ENCODE assay signal across 8 cellular contexts in genomic region chr14:92846162-92846897, GRCh38. TPM values are rescaled to one million over a fixed set of nuclear protein-coding genes. Genes with fewer than 3 reads are reported as not detected.
A peak's percentile ranks its signal among the peaks of the same experiment; 100 is the strongest.
DNase-seq lines count a peak whose midpoint lies in the region.

No MANE protein-coding gene starts in this region.

- H2AFZ ChIP-seq in GM23248: no peak overlapping the region

- H3K4me1 ChIP-seq in GM23248 (ENCODE audit: insufficient read depth): peaks cover 5% of the 10 kb centered on the region; the same call in 1 of the 2 replicates

- peak; percentile 49 for DNase-seq in NK-92 treated with Interleukin-12 subunit alpha and Interleukin-12 subunit beta, amount 100 ng/mL, for 24 hours (lab: John Stamatoyannopoulos, UW)
- DNase-seq in NK-92 (lab: John Stamatoyannopoulos, UW; ENCODE audit: unreplicated experiment): no peak
- peak; percentile 85 for DNase-seq in GM23248
- DNase-seq in MG63: peak; percentile 3
- peak; percentile 77 for DNase-seq in dermis blood vessel endothelial cell
- DNase-seq in stimulated activated CD4-positive, alpha-beta T cell treated with anti-CD3 and anti-CD28 coated beads, TNF-alpha, amount 100 ng/mL, for 48 hours (ENCODE audit: low read depth in 3 of 3): peak in 2 of 3 donors; percentile 13 to 27
- DNase-seq in DMS53 (lab: John Stamatoyannopoulos, UW): no peak
- DNase-seq in activated CD4-positive, CD25-positive, alpha-beta regulatory T cell (lab: John Stamatoyannopoulos, UW): no peak

- no peak overlapping the region for H3K9ac ChIP-seq in GM23248

- H3K9me3 ChIP-seq in GM23248 (ENCODE audit: low read depth) (no peaks in the 10 kb centered on the region), MG63 (no peaks in the 10 kb centered on the region)

- H4K20me1 ChIP-seq in GM23248 (ENCODE audit: insufficient read depth): no peaks in the 10 kb centered on the region

- H3K27ac ChIP-seq in GM23248: peak overlapping the region; percentile 51

- H3K4me3 ChIP-seq in GM23248 (no peak overlapping the region), MG63 (no peak overlapping the region)

- WGBS in GM23248 (ENCODE audit: low coverage in 1 of 2, low lambda C conversion rate in 2 of 2, missing lambda C conversion rate in 2 of 2), 2 experiments: 53 to 60% methylated on average over 2 of the region's 2 CpGs

- peaks cover 24% of the 10 kb centered on the region for H3F3A ChIP-seq in GM23248 (ENCODE audit: insufficient read depth)

- H3K36me3 ChIP-seq in GM23248 (ENCODE audit: low read depth): peaks cover 13% of the 10 kb centered on the region; the same call in 1 of the 2 replicates
- H3K36me3 ChIP-seq in MG63: no peaks in the 10 kb centered on the region

- no peaks in the 10 kb centered on the region for H3K9me2 ChIP-seq in GM23248 (ENCODE audit: insufficient read depth)

- in situ Hi-C loops in GM23248 (cut with MboI): no loop called here

- H3K79me2 ChIP-seq in GM23248 (ENCODE audit: insufficient read depth): no peaks in the 10 kb centered on the region

- H3K4me2 ChIP-seq in GM23248 (ENCODE audit: unreplicated experiment): no peak overlapping the region

- H3K27me3 ChIP-seq in GM23248 (replicated peaks; ENCODE audit: insufficient read depth) (no peaks in the 10 kb centered on the region), MG63 (no peaks in the 10 kb centered on the region)

RNA-seq across cellular contexts. Expression of gene GOLGA5, which starts 52.2 kb away (rescaled TPM):
- total RNA-seq in GM23248 (2014; rRNA removed; shearing (Covaris generic)): 50.0 and 56.4 TPM in 2 replicates
- 66.2 and 70.6 TPM in 2 replicates for polyA plus RNA-seq in GM23248 (2016; fragmentation: Nextera tagmentation; extraction: Ambion mirVana)
- 9.1 and 14.2 TPM in 2 replicates for total RNA-seq in MG63 (2014; rRNA removed; shearing (Covaris generic); ENCODE audit: low replicate concordance)
- 35.1 and 36.7 TPM in 2 replicates for total RNA-seq in dermis blood vessel endothelial cell

Comparison
In these comparisons a context has a peak if more than half of its experiments do, and no peak if none do; other contexts are left out.
1. DNase-seq: peak in NK-92 treated with Interleukin-12 subunit alpha and Interleukin-12 subunit beta, amount 100 ng/mL, for 24 hours (single experiment), GM23248 (single experiment), MG63 (single experiment), dermis blood vessel endothelial cell (single experiment) and stimulated activated CD4-positive, alpha-beta T cell treated with anti-CD3 and anti-CD28 coated beads, TNF-alpha, amount 100 ng/mL, for 48 hours (2 of 3); none in NK-92 (single experiment), DMS53 (single experiment) and activated CD4-positive, CD25-positive, alpha-beta regulatory T cell (0 of 4).